ENCODE assay signal across 21 cellular contexts in the genomic region with DNA sequence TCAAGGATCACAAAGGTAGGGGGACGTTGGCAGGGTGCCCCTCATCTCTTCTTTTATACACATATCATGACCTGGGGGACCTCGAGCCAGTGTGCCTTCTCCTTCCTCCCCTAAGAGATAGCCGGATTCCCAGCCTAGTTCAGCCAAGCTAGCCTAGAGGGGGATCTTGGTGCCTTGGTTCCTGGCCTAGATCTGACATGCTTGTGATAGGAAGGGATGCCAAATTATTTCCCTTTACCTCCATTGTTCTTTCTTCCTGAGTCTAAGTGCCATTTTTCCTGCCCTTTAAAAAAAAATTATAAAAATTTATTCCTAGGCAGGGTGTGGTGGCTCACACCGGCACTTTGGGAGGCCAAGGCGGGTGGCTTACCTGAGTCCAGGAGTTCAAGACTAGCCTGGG. TPM values are rescaled to one million over a fixed set of nuclear protein-coding genes. Genes with fewer than 3 reads are reported as not detected.
"Had no signal": no experiment of that assay in that cellular context is flagged by ENCODE, and none has a peak within 500 bp of the region (broad histone marks: within the 10 kb centered on the region; RNA-seq: fewer than 3 reads in every experiment).

No MANE protein-coding gene starts in this region.

- H3K4me3 Mint-ChIP-seq: activated CD4-positive, alpha-beta memory T cell treated with anti-CD3 and anti-CD28 coated beads, Interleukin-2, amount 10 ng/mL, durations not matched to agents 7 days and 5 days; natural killer cell had no signal

- H3K27ac ChIP-seq: cardiac muscle cell, suprapubic skin, vagina, WERI-Rb-1 had no signal

- H3K9me3 Mint-ChIP-seq: activated CD4-positive, alpha-beta memory T cell treated with anti-CD3 and anti-CD28 coated beads, Interleukin-2, amount 10 ng/mL, durations not matched to agents 7 days and 5 days; effector memory CD8-positive, alpha-beta T cell; natural killer cell; stimulated activated naive CD8-positive, alpha-beta T cell treated with anti-CD3 and anti-CD28 coated beads, Interleukin-15, amount 100 ng/mL, for 72 hours had no signal

- H3K27me3 ChIP-seq: cardiac muscle cell, suprapubic skin, vagina had no signal

- H3K4me2 ChIP-seq: SK-N-SH, smooth muscle cell had no signal

- DNase-seq: activated CD4-positive, alpha-beta memory T cell treated with anti-CD3 and anti-CD28 coated beads, Interleukin-2, amount 10 ng/mL, durations not matched to agents 7 days and 5 days; activated CD4-positive, alpha-beta T cell treated with anti-CD3 and anti-CD28 coated beads for 1 hour; activated CD8-positive, alpha-beta memory T cell treated with anti-CD3 and anti-CD28 coated beads, Interleukin-2, amount 50 U/mL, for 48 hours; activated naive CD4-positive, alpha-beta T cell treated with anti-CD3 and anti-CD28 coated beads, Interleukin-2, amount 50 U/mL, for 16 hours; amniotic stem cell; effector memory CD8-positive, alpha-beta T cell; foreskin fibroblast; mesendoderm; natural killer cell; SK-N-SH; stimulated activated CD4-positive, alpha-beta T cell treated with anti-CD3 and anti-CD28 coated beads, Interleukin-4, amount 100 ng/mL, for 1 hour; stimulated activated naive CD8-positive, alpha-beta T cell treated with anti-CD3 and anti-CD28 coated beads, Interleukin-15, amount 100 ng/mL, for 72 hours; T-helper 17 cell; trophoblast cell; WERI-Rb-1 had no signal

- ATAC-seq: effector memory CD8-positive, alpha-beta T cell; natural killer cell; sciatic nerve; stimulated activated naive CD8-positive, alpha-beta T cell treated with anti-CD3 and anti-CD28 coated beads, Interleukin-15, amount 100 ng/mL, for 72 hours had no signal

- H3K9me3 ChIP-seq: SK-N-SH, suprapubic skin, vagina had no signal

- H3K27me3 Mint-ChIP-seq: activated CD4-positive, alpha-beta memory T cell treated with anti-CD3 and anti-CD28 coated beads, Interleukin-2, amount 10 ng/mL, durations not matched to agents 7 days and 5 days; effector memory CD8-positive, alpha-beta T cell; stimulated activated naive CD8-positive, alpha-beta T cell treated with anti-CD3 and anti-CD28 coated beads, Interleukin-15, amount 100 ng/mL, for 72 hours; T-helper 17 cell had no signal

- H3K9ac ChIP-seq: SK-N-SH had no signal

- H3K4me3 ChIP-seq: cardiac muscle cell, smooth muscle cell, suprapubic skin, vagina had no signal

RNA-seq across cellular contexts. Expression of a gene that starts 34.5 kb away (rescaled TPM):
- total RNA-seq: activated CD4-positive, alpha-beta memory T cell treated with anti-CD3 and anti-CD28 coated beads, Interleukin-2, amount 10 ng/mL, durations not matched to agents 7 days and 5 days; dermis microvascular lymphatic vessel endothelial cell; sciatic nerve; T-helper 17 cell had no signal
